Comparison of ENCODE assay signal across 8 cellular contexts in the genomic region with DNA sequence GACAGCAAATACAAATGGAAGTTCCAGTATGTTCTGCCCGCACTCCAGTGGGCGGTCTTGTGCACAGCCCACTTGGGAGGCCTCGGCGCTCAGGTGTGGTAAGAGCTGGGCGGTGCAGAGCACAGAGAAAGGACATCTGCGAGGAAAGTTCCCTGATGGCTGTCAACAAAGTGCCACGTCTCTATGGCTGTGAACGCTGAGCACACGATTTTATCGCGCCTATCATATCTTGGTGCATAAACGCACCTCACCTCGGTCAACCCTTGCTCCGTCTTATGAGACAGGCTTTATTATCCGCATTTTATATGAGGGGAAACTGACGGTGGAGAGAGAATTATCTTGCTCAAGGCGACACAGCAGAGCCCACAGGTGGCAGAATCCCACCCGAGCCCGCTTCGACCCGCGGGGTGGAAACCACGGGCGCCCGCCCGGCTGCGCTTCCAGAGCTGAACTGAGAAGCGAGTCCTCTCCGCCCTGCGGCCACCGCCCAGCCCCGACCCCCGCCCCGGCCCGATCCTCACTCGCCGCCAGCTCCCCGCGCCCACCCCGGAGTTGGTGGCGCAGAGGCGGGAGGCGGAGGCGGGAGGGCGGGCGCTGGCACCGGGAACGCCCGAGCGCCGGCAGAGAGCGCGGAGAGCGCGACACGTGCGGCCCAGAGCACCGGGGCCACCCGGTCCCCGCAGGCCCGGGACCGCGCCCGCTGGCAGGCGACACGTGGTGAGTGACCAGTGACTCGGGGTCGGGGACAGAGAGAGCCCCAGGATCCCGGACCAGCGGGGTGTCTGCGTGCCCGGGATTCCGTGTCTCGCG. TPM values are rescaled to one million over a fixed set of nuclear protein-coding genes. Genes with fewer than 3 reads are reported as not detected.
A peak's percentile ranks its signal among the peaks of the same experiment; 100 is the strongest.
DNase-seq lines count a peak whose midpoint lies in the region; ATAC-seq and TF ChIP-seq lines count a peak whose summit lies in the region.

Gene IL12RB2 (plus strand): TSS at position 623 of the 810 bp plus-strand sequence. CDS start 12,496 bp downstream, outside the sequence.

- H3K27ac Mint-ChIP-seq in chondrocyte (ENCODE audit: unreplicated experiment), result no peak within 1 kb of the TSS
- H3K27ac Mint-ChIP-seq in stimulated activated naive CD8-positive, alpha-beta T cell treated with anti-CD3 and anti-CD28 coated beads, Interleukin-15, Interleukin-2, amounts not matched to agents 100 ng/mL and 50 ng/mL, for 24 hours, result peak within 1 kb of the TSS; percentile 98

- H3K27me3 Mint-ChIP-seq in chondrocyte (ENCODE audit: low read depth), result peaks cover 29% of the 10 kb centered on the region
- peaks cover 8% of the 10 kb centered on the region for H3K27me3 Mint-ChIP-seq in stimulated activated naive CD8-positive, alpha-beta T cell treated with anti-CD3 and anti-CD28 coated beads, Interleukin-15, Interleukin-2, amounts not matched to agents 100 ng/mL and 50 ng/mL, for 24 hours

- H3K9me3 ChIP-seq in mononuclear cell (ENCODE audit: low read depth, low read length), result no peaks in the 10 kb centered on the region

- peaks cover 6% of the 10 kb centered on the region for H3K4me1 Mint-ChIP-seq in chondrocyte (ENCODE audit: low read depth)
- H3K4me1 Mint-ChIP-seq in stimulated activated naive CD8-positive, alpha-beta T cell treated with anti-CD3 and anti-CD28 coated beads, Interleukin-15, Interleukin-2, amounts not matched to agents 100 ng/mL and 50 ng/mL, for 24 hours (ENCODE audit: low read depth), result peaks cover 72% of the 10 kb centered on the region

- no peaks in the 10 kb centered on the region for H3K9me3 Mint-ChIP-seq in chondrocyte (ENCODE audit: low read depth)
- H3K9me3 Mint-ChIP-seq in stimulated activated naive CD8-positive, alpha-beta T cell treated with anti-CD3 and anti-CD28 coated beads, Interleukin-15, Interleukin-2, amounts not matched to agents 100 ng/mL and 50 ng/mL, for 24 hours, result no peaks in the 10 kb centered on the region

- peak within 1 kb of the TSS; percentile 64 for H3K4me3 Mint-ChIP-seq in chondrocyte (ENCODE audit: unreplicated experiment)
- peak within 1 kb of the TSS; percentile 96 for H3K4me3 Mint-ChIP-seq in stimulated activated naive CD8-positive, alpha-beta T cell treated with anti-CD3 and anti-CD28 coated beads, Interleukin-15, Interleukin-2, amounts not matched to agents 100 ng/mL and 50 ng/mL, for 24 hours

- H3K4me3 ChIP-seq in GM12875 (ENCODE audit: low read depth, low read length) (peak within 1 kb of the TSS; percentile 21), mononuclear cell (ENCODE audit: low read length) (peak within 1 kb of the TSS; percentile 35)

- peaks cover 1% of the 10 kb centered on the region for H3K36me3 Mint-ChIP-seq in chondrocyte (ENCODE audit: low read depth)
- peaks cover 37% of the 10 kb centered on the region for H3K36me3 Mint-ChIP-seq in stimulated activated naive CD8-positive, alpha-beta T cell treated with anti-CD3 and anti-CD28 coated beads, Interleukin-15, Interleukin-2, amounts not matched to agents 100 ng/mL and 50 ng/mL, for 24 hours (ENCODE audit: low read depth)

- peaks cover 29% of the 10 kb centered on the region for H3K27me3 ChIP-seq in mononuclear cell (ENCODE audit: insufficient read depth, low read length)

- ATAC-seq in HG03103 (IDR thresholded peaks at IDR 0.05; ENCODE audit: low read depth, unreplicated experiment), result peak; percentile 48
- no peak for ATAC-seq in GM21360 (IDR thresholded peaks at IDR 0.05; ENCODE audit: unreplicated experiment)

- H3K4me1 ChIP-seq in mononuclear cell (ENCODE audit: insufficient read depth, low read length), result peaks cover 20% of the 10 kb centered on the region

- TF ChIP-seq CTCF in GM12875 (IDR thresholded peaks at IDR 0.05; ENCODE audit: borderline replicate concordance, insufficient read depth, low read depth, low read length), result no peak
- no peak for TF ChIP-seq CTCF in chondrocyte (IDR thresholded peaks at IDR 0.05)

- peak; percentile 3 for DNase-seq in T-helper 9 cell
- DNase-seq in chondrocyte (ENCODE audit: low spot score), result no peak
- no peak for DNase-seq in medulla oblongata (ENCODE audit: extremely low spot score)

RNA-seq across cellular contexts. Expression of gene IL12RB2, which starts in this region (rescaled TPM):
- not detected in 3 replicates for total RNA-seq in chondrocyte
- total RNA-seq in mononuclear cell, result 1.3 TPM
